ENCODE assay signal across 7 cellular contexts in genomic region chr2:74001781-74002514, GRCh38. TPM values are rescaled to one million over a fixed set of nuclear protein-coding genes. Genes with fewer than 3 reads are reported as not detected.
DNase-seq lines count a peak whose midpoint lies in the region; ATAC-seq and TF ChIP-seq lines count a peak whose summit lies in the region.

No MANE protein-coding gene starts in this region.

- H3K36me3 Mint-ChIP-seq in H9 (ENCODE audit: insufficient read depth in 1 of 3, low read depth in 3 of 3) = peaks cover 0 to 7% (median 5%) of the 10 kb centered on the region in 3 experiments; a peak in 5 of 7 replicates

- H2BK20ac ChIP-seq in H9 (ENCODE audit: low read depth, low read length, poor library complexity, severe bottlenecking) = no peak overlapping the region

- peak overlapping the region; percentile 56 to 79 for H3K4me3 Mint-ChIP-seq in H9

- no peak overlapping the region for H3K9ac ChIP-seq in H9 (ENCODE audit: extremely low read depth, insufficient read length, low read length)

- BruUV-seq in Panc1 (replicated peaks; lab: Mats Ljungman, UMichigan) = no TSS peak

- no peak overlapping the region for H4K91ac ChIP-seq in H9 (ENCODE audit: insufficient read length, low read depth, low read length)

- in situ Hi-C loops in Panc1 (cut with HindIII; ENCODE audit: low pct_unique_long_range_greater_than_20kb, low sequenced_read_pairs) = no loop called here

- H3K4me3 ChIP-seq in Panc1 (ENCODE audit: low read depth in 2 of 2, low read length in 2 of 2) (peak overlapping the region; percentile 48 to 72), fibroblast of villous mesenchyme (ENCODE audit: low read depth, low read length) (peak overlapping the region; percentile 59), spleen (peak overlapping the region; percentile 45 to 79 (median 54))

- no peaks in the 10 kb centered on the region for H3K79me1 ChIP-seq in H9 (ENCODE audit: insufficient read depth, low read depth, low read length, poor library complexity, severe bottlenecking)

- no peak overlapping the region for H3T11ph ChIP-seq in H9 (ENCODE audit: low read length)

- H3K18ac ChIP-seq in H9 (ENCODE audit: insufficient read length, low read depth, low read length) = no peak overlapping the region

- H3K79me2 ChIP-seq in H9 (ENCODE audit: insufficient read depth, low read length) = peaks cover 2% of the 10 kb centered on the region; the same call in 1 of the 2 replicates

- no peaks in the 10 kb centered on the region; a peak in 1 of 5 replicates for H3K9me3 Mint-ChIP-seq in H9

- DNase-seq in H9 (peak; percentile 45), Panc1 (ENCODE audit: low read depth, low spot score) (no peak), fibroblast of villous mesenchyme (ENCODE audit: low read depth) (no peak), spleen (peak; percentile 72), GM19240 (ENCODE audit: insufficient read length, low spot score) (no peak)
- no peak for DNase-seq in activated CD8-positive, alpha-beta memory T cell treated with anti-CD3 and anti-CD28 coated beads, Interleukin-2, amount 50 U/mL, for 4 hours

- no CpG with 5 or more reads among the region's 24 CpGs for WGBS in H9 (ENCODE audit: extremely low coverage, insufficient read length, low lambda C conversion rate)
- 11 to 30% (median 13%) methylated on average over 10 to 24 of the region's 24 CpGs for WGBS in spleen, 5 donors

- no peaks in the 10 kb centered on the region for H3K23me2 ChIP-seq in H9 (ENCODE audit: insufficient read length, low read depth, low read length, poor library complexity, severe bottlenecking)

- H2AFZ ChIP-seq in H9 (ENCODE audit: low read length) = no peak overlapping the region

- H2BK120ac ChIP-seq in H9 (ENCODE audit: low read depth, low read length, poor library complexity, severe bottlenecking) = no peak overlapping the region

- H3K56ac ChIP-seq in H9 (ENCODE audit: insufficient read length, low read depth, low read length) = no peak overlapping the region

- peak overlapping the region; percentile 42 for H3K4me2 ChIP-seq in H9 (ENCODE audit: insufficient read depth, insufficient read length, low read length)

- no peak overlapping the region for H2BK12ac ChIP-seq in H9 (ENCODE audit: insufficient read length, low read depth, low read length)

- H3K23ac ChIP-seq in H9 (ENCODE audit: insufficient read length, low read depth, low read length) = no peak overlapping the region

- TF ChIP-seq CTCF in H9 (conservative IDR thresholded peaks at IDR 0.05) = no peak
- TF ChIP-seq CTCF in Panc1 (IDR thresholded peaks at IDR 0.05) = no peak
- no peak for TF ChIP-seq CTCF in fibroblast of villous mesenchyme (IDR thresholded peaks at IDR 0.05; ENCODE audit: insufficient read depth, low read depth, low read length)
- TF ChIP-seq CTCF in spleen (IDR thresholded peaks at IDR 0.05 in 8 of 11, conservative IDR thresholded peaks at IDR 0.05 in 3 of 11) = no peak

- peaks cover 4% of the 10 kb centered on the region; the same call in 1 of the 2 replicates for H3K4me1 ChIP-seq in H9 (ENCODE audit: insufficient read depth, low read length)
- peaks cover 27% of the 10 kb centered on the region for H3K4me1 ChIP-seq in Panc1 (ENCODE audit: control insufficient read depth, insufficient read depth, low read length)
- peaks cover 11 to 89% (median 50%) of the 10 kb centered on the region in 6 donors for H3K4me1 ChIP-seq in spleen

- H3K14ac ChIP-seq in H9 (ENCODE audit: insufficient read depth, low read length) = no peak overlapping the region

- intact Hi-C loops in Panc1 (cut with micrococcal nuclease; ENCODE audit: unreplicated experiment) = loop anchor here (10.0 kb wide), 1 partner anchor 133 kb away; no protein-coding TSS in a partner anchor
- intact Hi-C loops in spleen (cut with DNase I; ENCODE audit: low total_unique reads) = no loop called here

- H3K4ac ChIP-seq in H9 (ENCODE audit: low read depth, low read length) = no peak overlapping the region

- ATAC-seq in GM18519 (IDR thresholded peaks at IDR 0.05; ENCODE audit: low FRiP score, unreplicated experiment) (peak; percentile 22), Panc1 (peak; percentile 77)

- no peak overlapping the region for H2BK5ac ChIP-seq in H9 (ENCODE audit: insufficient read length, low read length)

- H4K8ac ChIP-seq in H9 (replicated peaks; ENCODE audit: insufficient read length, low read depth, low read length) = no peak overlapping the region

- no peaks in the 10 kb centered on the region for H3K36me3 ChIP-seq in Panc1 (ENCODE audit: control insufficient read depth, insufficient read depth, low read length)
- H3K36me3 ChIP-seq in spleen = peaks cover 0 to 50% (median 0%) of the 10 kb centered on the region in 6 donors

- H3K9me3 ChIP-seq in H9 (ENCODE audit: control insufficient read depth, low read depth, low read length) (no peaks in the 10 kb centered on the region), Panc1 (ENCODE audit: control insufficient read depth, insufficient read depth, low read depth, low read length) (no peaks in the 10 kb centered on the region), spleen (no peaks in the 10 kb centered on the region)

- no peak for TF ChIP-seq POLR2A in spleen (IDR thresholded peaks at IDR 0.05)

- no peaks in the 10 kb centered on the region for H4K20me1 ChIP-seq in H9 (ENCODE audit: control insufficient read depth, insufficient read depth, insufficient read length)

- H3K27me3 ChIP-seq in H9 (ENCODE audit: insufficient read depth, low read length) (no peaks in the 10 kb centered on the region; the same call in 1 of the 2 replicates), Panc1 (ENCODE audit: control insufficient read depth, insufficient read depth, low read length) (no peaks in the 10 kb centered on the region), spleen (replicated peaks in 1 of 7) (no peaks in the 10 kb centered on the region)

- no peak overlapping the region for H2AK5ac ChIP-seq in H9 (ENCODE audit: insufficient read length, low read length)

- peaks cover 18% of the 10 kb centered on the region for H3K27me3 Mint-ChIP-seq in H9 (ENCODE audit: low read depth)

- POLR2A ChIA-PET in Panc1 (lab: Charles Lee) = interaction anchor here (0.6 kb wide), 1 partner anchor 49 kb away, joined by 6 read pairs; no protein-coding TSS in a partner anchor

- no peak overlapping the region for H3K27ac ChIP-seq in H9 (ENCODE audit: insufficient read length, low read depth, low read length)
- H3K27ac ChIP-seq in Panc1 (ENCODE audit: low read length) = peak overlapping the region; percentile 18; the same call in 1 of the 2 replicates
- H3K27ac ChIP-seq in spleen = peak overlapping the region in 4 of 8 donors; percentile 8 to 61 (median 46)

- no peak overlapping the region for H2BK15ac ChIP-seq in H9 (ENCODE audit: low read depth, low read length)

- peak overlapping the region in 1 of 3 experiments; percentile 89; a peak in 1 of 7 replicates for H3K27ac Mint-ChIP-seq in H9

- CTCF ChIA-PET in Panc1 (lab: Charles Lee) = interaction anchor here (1.3 kb wide), 1 partner anchor 15 kb away, joined by 3 read pairs; no protein-coding TSS in a partner anchor

- no peak overlapping the region for H4K5ac ChIP-seq in H9 (ENCODE audit: insufficient read length, low read depth, low read length)

- H3K4me1 Mint-ChIP-seq in H9 = peaks cover 74 to 80% of the 10 kb centered on the region in 2 experiments

RNA-seq across cellular contexts. Expression of gene TET3, which starts 17.2 kb away (rescaled TPM):
- 21.8 and 24.7 TPM in 2 replicates for total RNA-seq in H9 (2021)
- 13.1 TPM for total RNA-seq in Panc1 (2021; ENCODE audit: unreplicated experiment)
- polyA plus RNA-seq in Panc1 (2012; ENCODE audit: insufficient read length) = 7.0 TPM
- 5.6 and 7.7 TPM in 2 replicates for total RNA-seq in fibroblast of villous mesenchyme
- total RNA-seq in spleen = 10 to 100 TPM; 18.9 to 27.6 (median 24.0) TPM
- 1 to 10 TPM; 1.6 to 3.9 (median 1.7) TPM for polyA plus RNA-seq in spleen

Comparison
In these comparisons a context has a peak if more than half of its experiments do, and no peak if none do; other contexts are left out.
1. DNase-seq: peak in H9 (single experiment) and spleen (single experiment); none in Panc1 (single experiment), fibroblast of villous mesenchyme (single experiment), GM19240 (single experiment) and activated CD8-positive, alpha-beta memory T cell treated with anti-CD3 and anti-CD28 coated beads, Interleukin-2, amount 50 U/mL, for 4 hours (single experiment).
2. Peak in every context shown above with its lines, with median percentiles within 50 percentile points of each other: H3K4me3 ChIP-seq.